ENCODE assay signal across 18 cellular contexts in genomic region chr4:71608674-71609062, GRCh38.
"Had no signal": no experiment of that assay in that cellular context is flagged by ENCODE, and none has a peak within 500 bp of the region (broad histone marks: within the 10 kb centered on the region; RNA-seq: fewer than 3 reads in every experiment).

No MANE protein-coding gene starts in this region.

- H3K4me3 Mint-ChIP-seq: endodermal cell; naive thymus-derived CD8-positive, alpha-beta T cell; T-helper 2 cell treated with Interferon-gamma antibody and Interleukin-4, amounts not matched to agents 5 μg/mL and 100 μg/mL, for 36 hours had no signal

- H3K27me3 ChIP-seq: neutrophil, spleen had no signal

- H3K4me3 ChIP-seq: lower lobe of right lung, mucosa of descending colon, spleen had no signal

- H3K36me3 Mint-ChIP-seq: naive thymus-derived CD8-positive, alpha-beta T cell had no signal

- ATAC-seq: activated naive CD4-positive, alpha-beta T cell treated with anti-CD3 and anti-CD28 coated beads, Interleukin-2, amount 50 U/mL, for 72 hours; naive thymus-derived CD8-positive, alpha-beta T cell; right cardiac atrium; stimulated activated naive CD8-positive, alpha-beta T cell treated with anti-CD3 and anti-CD28 coated beads, Interleukin-15, Interleukin-2, amounts not matched to agents 100 U/mL and 50 U/mL, for 24 hours had no signal

- H3K9me3 ChIP-seq: lower lobe of right lung, neutrophil had no signal

- H3K4me1 ChIP-seq: lower lobe of right lung, spleen had no signal

- H3K27ac ChIP-seq: neutrophil, spleen had no signal

- DNase-seq: activated CD4-positive, alpha-beta T cell treated with anti-CD3 and anti-CD28 coated beads, Interleukin-2, amount 50 U/mL, for 4 hours; activated CD4-positive, CD25-positive, alpha-beta regulatory T cell treated with anti-CD3 and anti-CD28 coated beads, Interleukin-2, amount 50 U/mL, for 72 hours; activated effector memory CD4-positive, alpha-beta T cell treated with Interleukin-2 at 50 U/mL for 16 hours; activated T-cell treated with anti-CD3 and anti-CD28 coated beads, Interleukin-2, amount 50 U/mL, for 1 hour; amniotic stem cell; cerebellar nuclear complex; dermis blood vessel endothelial cell; endodermal cell; lower lobe of right lung; mucosa of descending colon; naive thymus-derived CD8-positive, alpha-beta T cell; right cardiac atrium; spleen; stimulated activated CD8-positive, alpha-beta memory T cell treated with anti-CD3 and anti-CD28 coated beads, Interleukin-4, amount 100 ng/mL, for 48 hours; stimulated activated naive CD8-positive, alpha-beta T cell treated with anti-CD3 and anti-CD28 coated beads, Interleukin-15, Interleukin-2, amounts not matched to agents 100 U/mL and 50 U/mL, for 24 hours had no signal

- H3K27ac Mint-ChIP-seq: activated naive CD4-positive, alpha-beta T cell treated with anti-CD3 and anti-CD28 coated beads, Interleukin-2, amount 50 U/mL, for 72 hours; naive thymus-derived CD8-positive, alpha-beta T cell; T-helper 2 cell treated with Interferon-gamma antibody and Interleukin-4, amounts not matched to agents 5 μg/mL and 100 μg/mL, for 36 hours had no signal

- H3K36me3 ChIP-seq: lower lobe of right lung, neutrophil, spleen had no signal
